8 cellular contexts compared by ENCODE assay signal in the genomic region with DNA sequence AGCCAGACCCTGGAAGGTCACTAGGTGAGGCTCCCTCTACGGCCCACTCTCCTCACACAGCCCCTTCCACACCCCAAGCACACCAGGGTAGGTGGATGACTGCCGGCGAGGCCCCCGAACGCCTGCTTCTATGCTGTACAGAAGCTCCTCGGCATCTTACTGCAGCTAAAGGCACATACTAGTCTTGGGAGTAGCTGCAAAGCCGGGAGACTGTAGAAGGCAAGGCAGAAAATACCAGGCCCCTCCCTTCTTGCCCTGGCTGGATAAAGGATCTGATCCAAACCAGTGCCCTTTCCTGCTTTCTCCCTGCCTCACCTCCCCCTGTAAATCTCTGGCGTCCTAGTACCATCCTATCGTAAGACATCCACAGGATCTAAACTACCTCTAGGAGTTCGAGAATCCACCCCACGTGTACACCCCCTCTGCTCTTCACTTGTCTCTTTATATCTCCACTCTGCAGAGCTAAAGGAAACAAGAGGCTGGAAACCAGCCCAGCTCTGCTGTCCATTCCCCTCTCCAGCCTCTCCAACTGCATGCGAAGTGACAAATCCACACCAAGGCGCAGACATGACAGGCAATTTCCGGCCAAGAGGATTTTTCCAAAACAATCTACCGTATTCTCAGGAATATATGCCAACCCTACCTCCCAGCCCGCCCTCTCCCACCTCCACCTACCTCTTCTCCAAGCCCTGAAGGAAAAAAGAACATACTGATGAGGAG. TPM values are rescaled to one million over a fixed set of nuclear protein-coding genes. Genes with fewer than 3 reads are reported as not detected.
DNase-seq lines count a peak whose midpoint lies in the region; ATAC-seq and TF ChIP-seq lines count a peak whose summit lies in the region.

No MANE protein-coding gene starts in this region.

- H3K27me3 Mint-ChIP-seq in activated T-cell treated with anti-CD3 and anti-CD28 coated beads, Interleukin-2, amount 50 U/mL, for 24 hours, result no peaks in the 10 kb centered on the region

- H3K9me3 ChIP-seq in ascending aorta, result no peaks in the 10 kb centered on the region

- no peak for DNase-seq in activated T-cell treated with anti-CD3 and anti-CD28 coated beads, Interleukin-2, amount 50 U/mL, for 24 hours
- DNase-seq in activated T-cell treated with anti-CD3 and anti-CD28 coated beads for 4 hours (no peak), NCI-H1092 (lab: John Stamatoyannopoulos, UW) (peak; percentile 25), ascending aorta (ENCODE audit: low spot score in 2 of 2) (no peak), hypothalamus (lab: John Stamatoyannopoulos, UW) (peak in 32 of 51 donors; percentile 23 to 78 (median 46)), sciatic nerve (ENCODE audit: low spot score) (no peak), NAMALWA (ENCODE audit: low spot score) (no peak), NOMO-1 treated with DMSO at 0.1 percent for 48 hours (lab: John Stamatoyannopoulos, UW; ENCODE audit: unreplicated experiment) (no peak)

- H3K9me3 Mint-ChIP-seq in activated T-cell treated with anti-CD3 and anti-CD28 coated beads, Interleukin-2, amount 50 U/mL, for 24 hours, result no peaks in the 10 kb centered on the region

- H3K36me3 Mint-ChIP-seq in activated T-cell treated with anti-CD3 and anti-CD28 coated beads, Interleukin-2, amount 50 U/mL, for 24 hours (ENCODE audit: low read depth), result peaks cover 9% of the 10 kb centered on the region

- no peak for TF ChIP-seq CTCF in ascending aorta (IDR thresholded peaks at IDR 0.05)

- H3K27ac Mint-ChIP-seq in activated T-cell treated with anti-CD3 and anti-CD28 coated beads, Interleukin-2, amount 50 U/mL, for 24 hours, result peak overlapping the region; percentile 96

- peak; percentile 19 for ATAC-seq in sciatic nerve

- H3K4me1 ChIP-seq in ascending aorta, result peaks cover 20 to 47% of the 10 kb centered on the region in 2 donors

- H3K4me3 Mint-ChIP-seq in activated T-cell treated with anti-CD3 and anti-CD28 coated beads, Interleukin-2, amount 50 U/mL, for 24 hours, result peak overlapping the region; percentile 86

- no peaks in the 10 kb centered on the region for H3K36me3 ChIP-seq in ascending aorta

- H3K4me3 ChIP-seq in ascending aorta, result peak overlapping the region; percentile 77 to 90

- H3K27ac ChIP-seq in ascending aorta, result peak overlapping the region; percentile 94 to 98

- peaks cover 61% of the 10 kb centered on the region for H3K4me1 Mint-ChIP-seq in activated T-cell treated with anti-CD3 and anti-CD28 coated beads, Interleukin-2, amount 50 U/mL, for 24 hours (ENCODE audit: low read depth)

- no peaks in the 10 kb centered on the region for H3K27me3 ChIP-seq in ascending aorta

- intact Hi-C loops in ascending aorta (cut with DNase I), result loop anchor here (1.0 to 10.0 kb wide), 2 partner anchors 13 to 1762 kb away; a partner anchor contains a TSS
- intact Hi-C loops in sciatic nerve (cut with DNase I), result no loop called here

RNA-seq across cellular contexts. Expression of a gene that starts 11.8 kb away (rescaled TPM):
- 164 TPM for total RNA-seq in ascending aorta
- 72.0 TPM for total RNA-seq in sciatic nerve

Comparison
In these comparisons a context has a peak if more than half of its experiments do, and no peak if none do; other contexts are left out.
1. DNase-seq: peak in NCI-H1092 (single experiment) and hypothalamus (32 of 51); none in activated T-cell treated with anti-CD3 and anti-CD28 coated beads, Interleukin-2, amount 50 U/mL, for 24 hours (single experiment), activated T-cell treated with anti-CD3 and anti-CD28 coated beads for 4 hours (single experiment), ascending aorta (0 of 2), sciatic nerve (single experiment), NAMALWA (single experiment) and NOMO-1 treated with DMSO at 0.1 percent for 48 hours (single experiment).